8 cellular contexts compared by ENCODE assay signal in the genomic region with DNA sequence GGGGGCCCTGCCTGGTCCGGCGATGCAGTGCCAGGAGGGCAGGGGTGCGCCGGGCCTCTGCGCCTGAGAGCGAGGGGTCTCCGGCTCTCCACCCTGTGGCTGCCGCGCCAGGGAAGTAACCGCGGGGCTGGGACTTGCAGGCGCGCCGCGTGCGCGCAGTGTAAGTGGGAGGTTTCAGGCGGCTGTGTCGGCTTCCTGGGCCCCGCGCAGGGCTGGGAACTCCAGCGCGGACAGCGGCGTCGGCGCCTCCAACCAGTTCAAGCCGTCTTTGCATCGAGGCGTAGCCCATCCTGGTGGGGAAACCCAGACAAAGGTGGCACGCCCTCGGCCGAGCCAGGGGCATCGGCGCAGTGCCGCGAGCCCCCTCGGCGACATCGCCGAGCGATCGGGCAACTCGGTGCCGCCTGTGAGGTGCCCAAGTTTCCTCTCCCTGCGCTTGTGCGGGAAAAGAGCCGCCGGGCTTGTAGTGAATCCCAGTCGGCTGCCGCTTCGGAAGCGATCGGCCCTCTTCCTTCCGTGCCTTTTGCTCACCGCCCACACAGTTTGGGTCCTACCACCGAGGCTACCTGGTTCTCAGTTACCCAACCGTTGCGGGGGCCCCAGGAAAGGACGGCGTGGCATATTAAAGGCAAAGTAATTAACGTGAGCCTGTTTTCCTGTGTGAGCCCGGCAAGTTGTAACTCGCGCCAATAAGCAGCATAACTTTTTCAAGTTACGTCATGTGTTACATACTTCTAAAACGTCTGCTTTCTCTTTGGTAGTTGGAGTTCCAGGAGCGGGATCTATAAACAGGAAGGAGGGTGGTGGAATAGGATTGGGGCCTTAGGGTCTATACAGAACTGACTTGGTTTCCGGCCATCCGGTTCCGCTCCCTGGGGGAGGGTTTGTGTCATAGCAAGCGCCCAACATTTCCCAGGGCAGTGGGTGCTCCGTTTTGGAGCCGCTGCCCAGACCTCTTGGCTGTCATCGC. TPM values are rescaled to one million over a fixed set of nuclear protein-coding genes. Genes with fewer than 3 reads are reported as not detected.
DNase-seq lines count a peak whose midpoint lies in the region; ATAC-seq and TF ChIP-seq lines count a peak whose summit lies in the region.

No MANE protein-coding gene starts in this region.

- H3K4me1 ChIP-seq in parathyroid adenoma: peaks cover 3% of the 10 kb centered on the region

- peak overlapping the region; percentile 64 for H3K4me3 ChIP-seq in parathyroid adenoma (ENCODE audit: low read depth, low read length)

- H3K27me3 Mint-ChIP-seq in activated naive CD8-positive, alpha-beta T cell treated with anti-CD3 and anti-CD28 coated beads for 36 hours: peaks cover 2% of the 10 kb centered on the region
- H3K27me3 Mint-ChIP-seq in type B pancreatic cell: peaks cover 6% of the 10 kb centered on the region

- H3K27ac ChIP-seq in parathyroid adenoma: peak overlapping the region; percentile 77

- peaks cover 10% of the 10 kb centered on the region for H3K36me3 Mint-ChIP-seq in activated naive CD8-positive, alpha-beta T cell treated with anti-CD3 and anti-CD28 coated beads for 36 hours
- no peaks in the 10 kb centered on the region for H3K36me3 Mint-ChIP-seq in type B pancreatic cell

- peaks cover 6% of the 10 kb centered on the region for H3K79me2 ChIP-seq in parathyroid adenoma

- peak overlapping the region; percentile 35 for H3K9ac ChIP-seq in parathyroid adenoma

- ATAC-seq in GM21447 (IDR thresholded peaks at IDR 0.05; ENCODE audit: unreplicated experiment) (peak; percentile 44), SK-N-SH treated with all-trans-retinoic acid at 6 μM for 48 hours (peak; percentile 67), Right ventricle myocardium inferior (peak; percentile 84)

- H3K9me3 Mint-ChIP-seq in activated naive CD8-positive, alpha-beta T cell treated with anti-CD3 and anti-CD28 coated beads for 36 hours: no peaks in the 10 kb centered on the region
- no peaks in the 10 kb centered on the region for H3K9me3 Mint-ChIP-seq in type B pancreatic cell

- DNase-seq in DMS 273 (lab: John Stamatoyannopoulos, UW; ENCODE audit: unreplicated experiment) (peak; percentile 78), HuH-7.5 (ENCODE audit: low spot score) (peak; percentile 66), Right ventricle myocardium inferior (ENCODE audit: missing footprints) (peak; percentile 89), type B pancreatic cell (ENCODE audit: extremely low spot score, unreplicated experiment) (peak; percentile 74)
- peak; percentile 81 for DNase-seq in activated naive CD8-positive, alpha-beta T cell treated with anti-CD3 and anti-CD28 coated beads for 36 hours

- H3K36me3 ChIP-seq in parathyroid adenoma (ENCODE audit: control insufficient read depth, insufficient read depth, low read length): no peaks in the 10 kb centered on the region

- H3K4me3 Mint-ChIP-seq in activated naive CD8-positive, alpha-beta T cell treated with anti-CD3 and anti-CD28 coated beads for 36 hours: peak overlapping the region; percentile 93
- peak overlapping the region; percentile 97 for H3K4me3 Mint-ChIP-seq in type B pancreatic cell

- H3K27me3 ChIP-seq in parathyroid adenoma (ENCODE audit: control insufficient read depth, insufficient read depth, low read length): no peaks in the 10 kb centered on the region

- no peaks in the 10 kb centered on the region for H3K9me3 ChIP-seq in parathyroid adenoma (ENCODE audit: control insufficient read depth, low read length)

- peaks cover 39% of the 10 kb centered on the region for H3K4me1 Mint-ChIP-seq in activated naive CD8-positive, alpha-beta T cell treated with anti-CD3 and anti-CD28 coated beads for 36 hours
- H3K4me1 Mint-ChIP-seq in type B pancreatic cell (ENCODE audit: unreplicated experiment): peaks cover 39% of the 10 kb centered on the region

- intact Hi-C loops in Right ventricle myocardium inferior (cut with DNase I): loop anchor here (2.0 to 5.0 kb wide), 4 partner anchors 23 to 243 kb away; partner anchors contain the start of gene ESD

- H3K27ac Mint-ChIP-seq in activated naive CD8-positive, alpha-beta T cell treated with anti-CD3 and anti-CD28 coated beads for 36 hours: peak overlapping the region; percentile 93
- peak overlapping the region; percentile 93 for H3K27ac Mint-ChIP-seq in type B pancreatic cell

- peak overlapping the region; percentile 68 for H2AFZ ChIP-seq in parathyroid adenoma

- peak; percentile 12 for TF ChIP-seq CTCF in parathyroid adenoma (IDR thresholded peaks at IDR 0.05)
- TF ChIP-seq CTCF in type B pancreatic cell (conservative IDR thresholded peaks at IDR 0.05): peak; percentile 45

- H3K4me2 ChIP-seq in parathyroid adenoma (ENCODE audit: low read length): peak overlapping the region; percentile 67

TF ChIP-seq in SK-N-SH treated with all-trans-retinoic acid at 6 μM for 48 hours, 23 proteins besides CTCF, POLR2A, EP300 and RAD21:
- TF ChIP-seq, protein P1, sequence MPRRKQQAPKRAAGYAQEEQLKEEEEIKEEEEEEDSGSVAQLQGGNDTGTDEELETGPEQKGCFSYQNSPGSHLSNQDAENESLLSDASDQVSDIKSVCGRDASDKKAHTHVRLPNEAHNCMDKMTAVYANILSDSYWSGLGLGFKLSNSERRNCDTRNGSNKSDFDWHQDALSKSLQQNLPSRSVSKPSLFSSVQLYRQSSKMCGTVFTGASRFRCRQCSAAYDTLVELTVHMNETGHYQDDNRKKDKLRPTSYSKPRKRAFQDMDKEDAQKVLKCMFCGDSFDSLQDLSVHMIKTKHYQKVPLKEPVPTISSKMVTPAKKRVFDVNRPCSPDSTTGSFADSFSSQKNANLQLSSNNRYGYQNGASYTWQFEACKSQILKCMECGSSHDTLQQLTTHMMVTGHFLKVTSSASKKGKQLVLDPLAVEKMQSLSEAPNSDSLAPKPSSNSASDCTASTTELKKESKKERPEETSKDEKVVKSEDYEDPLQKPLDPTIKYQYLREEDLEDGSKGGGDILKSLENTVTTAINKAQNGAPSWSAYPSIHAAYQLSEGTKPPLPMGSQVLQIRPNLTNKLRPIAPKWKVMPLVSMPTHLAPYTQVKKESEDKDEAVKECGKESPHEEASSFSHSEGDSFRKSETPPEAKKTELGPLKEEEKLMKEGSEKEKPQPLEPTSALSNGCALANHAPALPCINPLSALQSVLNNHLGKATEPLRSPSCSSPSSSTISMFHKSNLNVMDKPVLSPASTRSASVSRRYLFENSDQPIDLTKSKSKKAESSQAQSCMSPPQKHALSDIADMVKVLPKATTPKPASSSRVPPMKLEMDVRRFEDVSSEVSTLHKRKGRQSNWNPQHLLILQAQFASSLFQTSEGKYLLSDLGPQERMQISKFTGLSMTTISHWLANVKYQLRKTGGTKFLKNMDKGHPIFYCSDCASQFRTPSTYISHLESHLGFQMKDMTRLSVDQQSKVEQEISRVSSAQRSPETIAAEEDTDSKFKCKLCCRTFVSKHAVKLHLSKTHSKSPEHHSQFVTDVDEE (CRISPR knock-in tag; IDR thresholded peaks at IDR 0.05): no peak
- TF ChIP-seq ZNF565 (CRISPR knock-in tag; conservative IDR thresholded peaks at IDR 0.05; ENCODE audit: low read depth) (no peak), ZFP30 (CRISPR knock-in tag; IDR thresholded peaks at IDR 0.05) (no peak), GLIS3 (CRISPR knock-in tag; IDR thresholded peaks at IDR 0.05) (0 out of 2 replicates have a peak, but pooled peaks have one; percentile 32)

RNA-seq across cellular contexts. Expression of gene LRCH1, which starts 1.2 kb away (rescaled TPM):
- total RNA-seq in activated naive CD8-positive, alpha-beta T cell treated with anti-CD3 and anti-CD28 coated beads for 36 hours: 10 to 100 TPM; 16.9 to 18.1 TPM
- 11.9 TPM for total RNA-seq in Right ventricle myocardium inferior
- total RNA-seq in type B pancreatic cell (ENCODE audit: low replicate concordance): 17.4 and 23.0 TPM in 2 replicates

Comparison
In these comparisons a context has a peak if more than half of its experiments do, and no peak if none do; other contexts are left out.
1. Peak in every context shown above with its lines: DNase-seq, ATAC-seq, H3K4me3 ChIP-seq and H3K27ac ChIP-seq.